1 cellular context compared by ENCODE assay signal in genomic region chr5:177403826-177404640, GRCh38.
TF ChIP-seq lines count a peak whose summit lies in the region.

No MANE protein-coding gene starts in this region.

TF ChIP-seq in HEK293, 187 proteins besides CTCF, POLR2A, EP300 and RAD21 (continued from another document and continues in another):
- no peak for TF ChIP-seq PRDM2 (tag by site-specific recombination; IDR thresholded peaks at IDR 0.05; ENCODE audit: borderline replicate concordance)
- no peak for TF ChIP-seq ZNF530 (tag by site-specific recombination; IDR thresholded peaks at IDR 0.05; ENCODE audit: low read depth)
- 0 out of 2 replicates have a peak, but pooled peaks have one; percentile 10 for TF ChIP-seq ZNF623 (tag by site-specific recombination; IDR thresholded peaks at IDR 0.05)
- no peak for TF ChIP-seq ZNF548 (tag by site-specific recombination; IDR thresholded peaks at IDR 0.05)
- TF ChIP-seq HOXD13 (CRISPR knock-in tag; IDR thresholded peaks at IDR 0.05; ENCODE audit: borderline replicate concordance), result no peak
- TF ChIP-seq ZNF654 (tag by site-specific recombination; IDR thresholded peaks at IDR 0.05; ENCODE audit: low read depth), result peak; percentile 40
- TF ChIP-seq INSM2 (tag by site-specific recombination; IDR thresholded peaks at IDR 0.05), result 0 out of 2 replicates have a peak, but pooled peaks have one; percentile 50
- no peak for TF ChIP-seq GLI2 (tag by site-specific recombination; IDR thresholded peaks at IDR 0.05; ENCODE audit: borderline replicate concordance, low read depth)
- peak; percentile 22; the same call in 1 of the 2 replicates for TF ChIP-seq EGR2 (tag by site-specific recombination; IDR thresholded peaks at IDR 0.05; ENCODE audit: low read depth)
- no peak for TF ChIP-seq ZNF138 (tag by site-specific recombination; IDR thresholded peaks at IDR 0.05; ENCODE audit: borderline replicate concordance)
- TF ChIP-seq ZNF510 (tag by site-specific recombination; IDR thresholded peaks at IDR 0.05; ENCODE audit: insufficient replicate concordance), result no peak
- TF ChIP-seq PBX3 (CRISPR knock-in tag; IDR thresholded peaks at IDR 0.05), result no peak
- peak; percentile 90 for TF ChIP-seq ZNF677 (tag by site-specific recombination; IDR thresholded peaks at IDR 0.05)
- TF ChIP-seq ZNF37A (tag by site-specific recombination; IDR thresholded peaks at IDR 0.05), result peak; percentile 86
- 0 out of 2 replicates have a peak, but pooled peaks have one; percentile 62 for TF ChIP-seq ZNF214 (tag by site-specific recombination; IDR thresholded peaks at IDR 0.05; ENCODE audit: borderline replicate concordance)
- no peak for TF ChIP-seq SCRT2 (tag by site-specific recombination; IDR thresholded peaks at IDR 0.05)
- no peak for TF ChIP-seq TCF7L2 (IDR thresholded peaks at IDR 0.05; ENCODE audit: borderline replicate concordance, low read depth, low read length)
- TF ChIP-seq OSR2 (tag by site-specific recombination; IDR thresholded peaks at IDR 0.05), result peak; percentile 49
- no peak for TF ChIP-seq HOXA7 (CRISPR knock-in tag; IDR thresholded peaks at IDR 0.05; ENCODE audit: borderline replicate concordance)
- TF ChIP-seq HOXC10 (CRISPR knock-in tag; IDR thresholded peaks at IDR 0.05), result no peak
- TF ChIP-seq KLF9 (tag by site-specific recombination; IDR thresholded peaks at IDR 0.05; ENCODE audit: low read depth), result peak; percentile 91
- TF ChIP-seq KLF1 (tag by site-specific recombination; IDR thresholded peaks at IDR 0.05), result peak; percentile 77
- no peak for TF ChIP-seq SCRT1 (tag by site-specific recombination; IDR thresholded peaks at IDR 0.05; ENCODE audit: borderline replicate concordance)
- peak; percentile 78 for TF ChIP-seq BCL6B (tag by site-specific recombination; IDR thresholded peaks at IDR 0.05)
- TF ChIP-seq AEBP2 (tag by site-specific recombination; IDR thresholded peaks at IDR 0.05; ENCODE audit: borderline replicate concordance), result no peak
- peak; percentile 97; the same call in 1 of the 2 replicates for TF ChIP-seq ZNF221 (tag by site-specific recombination; IDR thresholded peaks at IDR 0.05; ENCODE audit: borderline replicate concordance)
- TF ChIP-seq ZNF670 (tag by site-specific recombination; IDR thresholded peaks at IDR 0.05; ENCODE audit: low read depth), result no peak
- TF ChIP-seq ZSCAN23 (tag by site-specific recombination; IDR thresholded peaks at IDR 0.05), result no peak
- TF ChIP-seq ZNF426 (tag by site-specific recombination; IDR thresholded peaks at IDR 0.05), result no peak
- no peak; the same call in none of the 2 replicates for TF ChIP-seq ZNF174 (tag by site-specific recombination; IDR thresholded peaks at IDR 0.05)
- no peak; the same call in 1 of the 2 replicates for TF ChIP-seq GFI1B (tag by site-specific recombination; IDR thresholded peaks at IDR 0.05)
- no peak for TF ChIP-seq SETDB1 (IDR thresholded peaks at IDR 0.05; ENCODE audit: insufficient read length, low read length)
- TF ChIP-seq ZNF837 (tag by site-specific recombination; IDR thresholded peaks at IDR 0.05), result no peak
- peak; percentile 83 for TF ChIP-seq BCL11B (tag by site-specific recombination; IDR thresholded peaks at IDR 0.05; ENCODE audit: low read depth)
- 0 out of 2 replicates have a peak, but pooled peaks have one; percentile 2 for TF ChIP-seq ZNF146 (tag by site-specific recombination; IDR thresholded peaks at IDR 0.05)
- TF ChIP-seq ZNF76 (tag by site-specific recombination; IDR thresholded peaks at IDR 0.05; ENCODE audit: borderline replicate concordance, low read depth), result peak; percentile 53; the same call in 1 of the 2 replicates
- no peak for TF ChIP-seq ZNF133 (tag by site-specific recombination; IDR thresholded peaks at IDR 0.05)
- TF ChIP-seq ZNF558 (tag by site-specific recombination; IDR thresholded peaks at IDR 0.05), result no peak
- TF ChIP-seq TRIM28 (IDR thresholded peaks at IDR 0.05; ENCODE audit: borderline replicate concordance, low read length), result no peak
- no peak for TF ChIP-seq ZNF157 (tag by site-specific recombination; IDR thresholded peaks at IDR 0.05)
- peak; percentile 68; the same call in 1 of the 2 replicates for TF ChIP-seq ZBTB48 (tag by site-specific recombination; IDR thresholded peaks at IDR 0.05)
- peak; percentile 87 for TF ChIP-seq ZIC2 (tag by site-specific recombination; IDR thresholded peaks at IDR 0.05)
- TF ChIP-seq ZNF560 (tag by site-specific recombination; IDR thresholded peaks at IDR 0.05; ENCODE audit: borderline replicate concordance), result no peak
- TF ChIP-seq REST (tag by site-specific recombination; IDR thresholded peaks at IDR 0.05), result 0 out of 2 replicates have a peak, but pooled peaks have one; percentile 9
- TF ChIP-seq KLF8 (tag by site-specific recombination; IDR thresholded peaks at IDR 0.05), result peak; percentile 47
- TF ChIP-seq ZNF16 (tag by site-specific recombination; IDR thresholded peaks at IDR 0.05; ENCODE audit: low read depth), result no peak
- TF ChIP-seq ZNF843 (tag by site-specific recombination; IDR thresholded peaks at IDR 0.05), result peak; percentile 14; the same call in 1 of the 2 replicates
- peak; percentile 96 for TF ChIP-seq ZNF544 (tag by site-specific recombination; IDR thresholded peaks at IDR 0.05)
- no peak for TF ChIP-seq ZNF223 (tag by site-specific recombination; IDR thresholded peaks at IDR 0.05)
- peak; percentile 63; the same call in 1 of the 2 replicates for TF ChIP-seq ZFP37 (tag by site-specific recombination; IDR thresholded peaks at IDR 0.05)
- no peak for TF ChIP-seq ZNF366 (tag by site-specific recombination; conservative IDR thresholded peaks at IDR 0.05)
- TF ChIP-seq ZNF639 (tag by site-specific recombination; IDR thresholded peaks at IDR 0.05), result 0 out of 2 replicates have a peak, but pooled peaks have one; percentile 42
